Comparison of ENCODE assay signal across 10 cellular contexts in genomic region chr12:113088971-113089756, GRCh38. TPM values are rescaled to one million over a fixed set of nuclear protein-coding genes. Genes with fewer than 3 reads are reported as not detected.
DNase-seq lines count a peak whose midpoint lies in the region; ATAC-seq and TF ChIP-seq lines count a peak whose summit lies in the region.
"Had no signal": no experiment of that assay in that cellular context is flagged by ENCODE, and none has a peak within 500 bp of the region (broad histone marks: within the 10 kb centered on the region; RNA-seq: fewer than 3 reads in every experiment).

No MANE protein-coding gene starts in this region.

- peaks cover 0 to 2% (median 0%) of the 10 kb centered on the region in 11 donors for H3K9me3 Mint-ChIP-seq in naive thymus-derived CD4-positive, alpha-beta T cell
- H3K9me3 Mint-ChIP-seq in stimulated activated naive CD8-positive, alpha-beta T cell treated with anti-CD3 and anti-CD28 coated beads, Interleukin-15, amount 100 ng/mL, for 72 hours, result peaks cover 0 to 4% of the 10 kb centered on the region in 2 donors
- H3K9me3 Mint-ChIP-seq in H9, result no peaks in the 10 kb centered on the region; a peak in 1 of 5 replicates

- CTCF ChIA-PET in naive thymus-derived CD4-positive, alpha-beta T cell (lab: Charles Lee), result interaction anchor here (1.4 kb wide), 2 partner anchors 9 to 64 kb away, joined by 3 read pairs; no protein-coding TSS in a partner anchor

- H3K79me2 ChIP-seq in OCI-LY1 (ENCODE audit: insufficient read depth, low read length) (no peaks in the 10 kb centered on the region), H9 (ENCODE audit: insufficient read depth, low read length) (no peaks in the 10 kb centered on the region)

- H3K4me1 ChIP-seq in OCI-LY1 (ENCODE audit: insufficient read depth, low read length, severe bottlenecking) (peaks cover 96% of the 10 kb centered on the region), H9 (ENCODE audit: insufficient read depth, low read length) (no peaks in the 10 kb centered on the region)
- peaks cover 49 to 80% of the 10 kb centered on the region in 2 donors for H3K4me1 ChIP-seq in naive thymus-derived CD4-positive, alpha-beta T cell (ENCODE audit: control insufficient read depth in 2 of 2, insufficient read depth in 2 of 2, low read length in 2 of 2)

- peak overlapping the region; percentile 14 to 89 (median 74) for H3K4me3 Mint-ChIP-seq in naive thymus-derived CD4-positive, alpha-beta T cell
- H3K4me3 Mint-ChIP-seq in stimulated activated naive CD8-positive, alpha-beta T cell treated with anti-CD3 and anti-CD28 coated beads, Interleukin-15, amount 100 ng/mL, for 72 hours, result peak overlapping the region; percentile 74
- H3K4me3 Mint-ChIP-seq in H9, result no peak overlapping the region

- peak overlapping the region; percentile 97 for H3K27ac ChIP-seq in OCI-LY1 (ENCODE audit: low read depth, low read length, poor library complexity, severe bottlenecking)
- H3K27ac ChIP-seq in naive thymus-derived CD4-positive, alpha-beta T cell (ENCODE audit: low read depth, low read length), result peak overlapping the region; percentile 64
- no peak overlapping the region for H3K27ac ChIP-seq in H9 (ENCODE audit: insufficient read length, low read depth, low read length)
- H3K27ac ChIP-seq: left ventricle myocardium inferior had no signal

- no peak overlapping the region for H2BK120ac ChIP-seq in H9 (ENCODE audit: low read depth, low read length, poor library complexity, severe bottlenecking)

- peaks cover 0 to 14% (median 0%) of the 10 kb centered on the region in 5 donors for H3K36me3 Mint-ChIP-seq in naive thymus-derived CD4-positive, alpha-beta T cell
- no peaks in the 10 kb centered on the region; a peak in 1 of 7 replicates for H3K36me3 Mint-ChIP-seq in H9 (ENCODE audit: insufficient read depth in 1 of 3, low read depth in 3 of 3)

- H3T11ph ChIP-seq in H9 (ENCODE audit: low read length), result no peak overlapping the region

- no peaks in the 10 kb centered on the region for H3K23me2 ChIP-seq in H9 (ENCODE audit: insufficient read length, low read depth, low read length, poor library complexity, severe bottlenecking)

- no peaks in the 10 kb centered on the region for H3K9me2 ChIP-seq in OCI-LY1 (ENCODE audit: low read depth, low read length)

- DNase-seq in activated T-cell treated with anti-CD3 and anti-CD28 coated beads for 24 hours (ENCODE audit: low read depth), result peak; percentile 59
- DNase-seq in naive thymus-derived CD4-positive, alpha-beta T cell, result peak in 6 of 9 donors; percentile 27 to 42 (median 31)
- peak; percentile 56 to 71 for DNase-seq in stimulated activated naive CD8-positive, alpha-beta T cell treated with anti-CD3 and anti-CD28 coated beads, Interleukin-15, amount 100 ng/mL, for 72 hours
- DNase-seq in NCI-H524 treated with DMSO at 0.1 percent for 48 hours (lab: John Stamatoyannopoulos, UW), result no peak
- DNase-seq in H9, result no peak
- DNase-seq: left ventricle myocardium inferior, NCI-H1694 treated with DMSO at 0.1 percent for 48 hours had no signal

- POLR2A ChIA-PET in naive thymus-derived CD4-positive, alpha-beta T cell (lab: Charles Lee), result interaction anchor here (0.9 to 1.3 kb wide), 5 partner anchors 11 to 83 kb away, joined by 3 to 4 read pairs (median 3); partner anchors contain the start of gene DTX1

- H3K4me3 ChIP-seq in OCI-LY1 (ENCODE audit: low read depth, low read length, poor library complexity, severe bottlenecking), result no peak overlapping the region
- peak overlapping the region; percentile 26 for H3K4me3 ChIP-seq in naive thymus-derived CD4-positive, alpha-beta T cell (ENCODE audit: low read length)
- H3K4me3 ChIP-seq: left ventricle myocardium inferior had no signal

- H2AFZ ChIP-seq in OCI-LY1 (ENCODE audit: low read length) (no peak overlapping the region), H9 (ENCODE audit: low read length) (no peak overlapping the region)

- H3K27me3 Mint-ChIP-seq in naive thymus-derived CD4-positive, alpha-beta T cell, result no peaks in the 10 kb centered on the region
- no peaks in the 10 kb centered on the region for H3K27me3 Mint-ChIP-seq in stimulated activated naive CD8-positive, alpha-beta T cell treated with anti-CD3 and anti-CD28 coated beads, Interleukin-15, amount 100 ng/mL, for 72 hours
- H3K27me3 Mint-ChIP-seq in H9 (ENCODE audit: low read depth), result peaks cover 31% of the 10 kb centered on the region

- H3K27me3 ChIP-seq in OCI-LY1 (ENCODE audit: insufficient read depth, low read length) (no peaks in the 10 kb centered on the region), H9 (ENCODE audit: insufficient read depth, low read length) (no peaks in the 10 kb centered on the region)
- no peaks in the 10 kb centered on the region for H3K27me3 ChIP-seq in naive thymus-derived CD4-positive, alpha-beta T cell (ENCODE audit: control insufficient read depth in 2 of 2, insufficient read depth in 2 of 2, low read length in 2 of 2)

- H3K9ac ChIP-seq in OCI-LY1 (ENCODE audit: low read length) (peak overlapping the region; percentile 39), H9 (ENCODE audit: extremely low read depth, insufficient read length, low read length) (no peak overlapping the region)

- H2BK5ac ChIP-seq in H9 (ENCODE audit: insufficient read length, low read length), result no peak overlapping the region

- H3K4me1 Mint-ChIP-seq in naive thymus-derived CD4-positive, alpha-beta T cell, result peaks cover 31 to 97% (median 95%) of the 10 kb centered on the region in 7 donors
- H3K4me1 Mint-ChIP-seq in stimulated activated naive CD8-positive, alpha-beta T cell treated with anti-CD3 and anti-CD28 coated beads, Interleukin-15, amount 100 ng/mL, for 72 hours, result peaks cover 77% of the 10 kb centered on the region
- peaks cover 19 to 29% of the 10 kb centered on the region in 2 experiments for H3K4me1 Mint-ChIP-seq in H9

- peak; percentile 49 for ATAC-seq in naive thymus-derived CD4-positive, alpha-beta T cell
- peak; percentile 78 for ATAC-seq in stimulated activated naive CD8-positive, alpha-beta T cell treated with anti-CD3 and anti-CD28 coated beads, Interleukin-15, amount 100 ng/mL, for 72 hours
- ATAC-seq in GM21367 (IDR thresholded peaks at IDR 0.05; ENCODE audit: unreplicated experiment), result no peak
- ATAC-seq in HG03196 (IDR thresholded peaks at IDR 0.05; ENCODE audit: unreplicated experiment), result no peak

- H2AK5ac ChIP-seq in H9 (ENCODE audit: insufficient read length, low read length), result no peak overlapping the region

- TF ChIP-seq CTCF in OCI-LY1 (IDR thresholded peaks at IDR 0.05; ENCODE audit: low read length), result no peak
- TF ChIP-seq CTCF in H9 (conservative IDR thresholded peaks at IDR 0.05), result no peak

- H3K79me1 ChIP-seq in H9 (ENCODE audit: insufficient read depth, low read depth, low read length, poor library complexity, severe bottlenecking), result no peaks in the 10 kb centered on the region

- H4K5ac ChIP-seq in H9 (ENCODE audit: insufficient read length, low read depth, low read length), result no peak overlapping the region

- no peak overlapping the region for H3K23ac ChIP-seq in H9 (ENCODE audit: insufficient read length, low read depth, low read length)

- H3K36me3 ChIP-seq in OCI-LY1 (ENCODE audit: insufficient read depth, low read length), result peaks cover 88% of the 10 kb centered on the region
- no peaks in the 10 kb centered on the region for H3K36me3 ChIP-seq in naive thymus-derived CD4-positive, alpha-beta T cell (ENCODE audit: control insufficient read depth in 2 of 3, insufficient read depth in 3 of 3, low read length in 3 of 3)
- H3K36me3 ChIP-seq: left ventricle myocardium inferior had no signal

- H3K56ac ChIP-seq in H9 (ENCODE audit: insufficient read length, low read depth, low read length), result no peak overlapping the region

- intact Hi-C loops in naive thymus-derived CD4-positive, alpha-beta T cell (cut with micrococcal nuclease), result loop anchor here in 1 of 2 donors (10.0 kb wide), 1 partner anchor 246 kb away; the partner anchor contains the start of gene SLC8B1

- no peak overlapping the region for H2BK12ac ChIP-seq in H9 (ENCODE audit: insufficient read length, low read depth, low read length)

- H2BK20ac ChIP-seq in H9 (ENCODE audit: low read depth, low read length, poor library complexity, severe bottlenecking), result no peak overlapping the region

- no peaks in the 10 kb centered on the region for H4K20me1 ChIP-seq in OCI-LY1 (ENCODE audit: insufficient read depth, low read length)
- H4K20me1 ChIP-seq in H9 (ENCODE audit: control insufficient read depth, insufficient read depth, insufficient read length), result no peaks in the 10 kb centered on the region

- H4K8ac ChIP-seq in H9 (replicated peaks; ENCODE audit: insufficient read length, low read depth, low read length), result no peak overlapping the region

- peaks cover 20% of the 10 kb centered on the region for H3F3A ChIP-seq in OCI-LY1 (ENCODE audit: insufficient read depth, low read length)

- no peak overlapping the region for H3K18ac ChIP-seq in H9 (ENCODE audit: insufficient read length, low read depth, low read length)

- WGBS in H9 (ENCODE audit: extremely low coverage, insufficient read length, low lambda C conversion rate), result no CpG with 5 or more reads among the region's 13 CpGs

- H4K91ac ChIP-seq in H9 (ENCODE audit: insufficient read length, low read depth, low read length), result no peak overlapping the region

- no peak overlapping the region for H3K4ac ChIP-seq in H9 (ENCODE audit: low read depth, low read length)

- H3K14ac ChIP-seq in H9 (ENCODE audit: insufficient read depth, low read length), result no peak overlapping the region

- H3K27ac Mint-ChIP-seq in naive thymus-derived CD4-positive, alpha-beta T cell, result peak overlapping the region; percentile 20 to 93 (median 85)
- peak overlapping the region; percentile 84 to 86 for H3K27ac Mint-ChIP-seq in stimulated activated naive CD8-positive, alpha-beta T cell treated with anti-CD3 and anti-CD28 coated beads, Interleukin-15, amount 100 ng/mL, for 72 hours
- H3K27ac Mint-ChIP-seq in H9, result peak overlapping the region in 1 of 3 experiments; percentile 37; a peak in 1 of 7 replicates

- no peak overlapping the region for H2BK15ac ChIP-seq in H9 (ENCODE audit: low read depth, low read length)

- H3K9me3 ChIP-seq in OCI-LY1 (ENCODE audit: low read length), result no peaks in the 10 kb centered on the region
- H3K9me3 ChIP-seq in naive thymus-derived CD4-positive, alpha-beta T cell (ENCODE audit: control insufficient read depth in 2 of 3, low read length in 3 of 3), result no peaks in the 10 kb centered on the region
- no peaks in the 10 kb centered on the region for H3K9me3 ChIP-seq in H9 (ENCODE audit: control insufficient read depth, low read depth, low read length)
- H3K9me3 ChIP-seq: left ventricle myocardium inferior had no signal

- H3K4me2 ChIP-seq in OCI-LY1 (ENCODE audit: low read length) (peak overlapping the region; percentile 52; the same call in 1 of the 2 replicates), H9 (ENCODE audit: insufficient read depth, insufficient read length, low read length) (no peak overlapping the region)

RNA-seq across cellular contexts. Expression of gene DTX1, which starts 32.6 kb away (rescaled TPM):
- total RNA-seq in naive thymus-derived CD4-positive, alpha-beta T cell, result 10 to 100 TPM in 2 of 5 experiments, 1 to 10 TPM in 2, not detected in 1; 4.2 to 15.8 (median 8.8) TPM
- polyA plus RNA-seq in naive thymus-derived CD4-positive, alpha-beta T cell, result 1 to 10 TPM in 1 of 2 donors, under 1 TPM in 1; 0.80 to 4.2 TPM
- 3.0 and 3.5 TPM in 2 replicates for total RNA-seq in H9 (2021)

RNA-seq across cellular contexts. Expression of gene RASAL1, which starts 46.4 kb away (rescaled TPM):
- 1 to 10 TPM in 3 of 5 experiments, under 1 TPM in 2; 0.19 to 1.6 (median 1.1) TPM for total RNA-seq in naive thymus-derived CD4-positive, alpha-beta T cell
- 1 to 10 TPM; 1.6 to 2.1 TPM for polyA plus RNA-seq in naive thymus-derived CD4-positive, alpha-beta T cell
- total RNA-seq in H9 (2021), result 2.3 and 2.7 TPM in 2 replicates
- total RNA-seq: left ventricle myocardium inferior had no signal

Comparison
In these comparisons a context has a peak if more than half of its experiments do, and no peak if none do; other contexts are left out.
1. DNase-seq: peak in activated T-cell treated with anti-CD3 and anti-CD28 coated beads for 24 hours (single experiment), naive thymus-derived CD4-positive, alpha-beta T cell (6 of 9) and stimulated activated naive CD8-positive, alpha-beta T cell treated with anti-CD3 and anti-CD28 coated beads, Interleukin-15, amount 100 ng/mL, for 72 hours (2 of 2); none in NCI-H524 treated with DMSO at 0.1 percent for 48 hours (single experiment) and H9 (single experiment).
2. ATAC-seq: peak in naive thymus-derived CD4-positive, alpha-beta T cell (single experiment) and stimulated activated naive CD8-positive, alpha-beta T cell treated with anti-CD3 and anti-CD28 coated beads, Interleukin-15, amount 100 ng/mL, for 72 hours (single experiment); none in GM21367 (single experiment) and HG03196 (single experiment).
3. H3K4me3 Mint-ChIP-seq: peak in naive thymus-derived CD4-positive, alpha-beta T cell (10 of 10) and stimulated activated naive CD8-positive, alpha-beta T cell treated with anti-CD3 and anti-CD28 coated beads, Interleukin-15, amount 100 ng/mL, for 72 hours (2 of 2); none in H9 (0 of 2).